In the genomic region with DNA sequence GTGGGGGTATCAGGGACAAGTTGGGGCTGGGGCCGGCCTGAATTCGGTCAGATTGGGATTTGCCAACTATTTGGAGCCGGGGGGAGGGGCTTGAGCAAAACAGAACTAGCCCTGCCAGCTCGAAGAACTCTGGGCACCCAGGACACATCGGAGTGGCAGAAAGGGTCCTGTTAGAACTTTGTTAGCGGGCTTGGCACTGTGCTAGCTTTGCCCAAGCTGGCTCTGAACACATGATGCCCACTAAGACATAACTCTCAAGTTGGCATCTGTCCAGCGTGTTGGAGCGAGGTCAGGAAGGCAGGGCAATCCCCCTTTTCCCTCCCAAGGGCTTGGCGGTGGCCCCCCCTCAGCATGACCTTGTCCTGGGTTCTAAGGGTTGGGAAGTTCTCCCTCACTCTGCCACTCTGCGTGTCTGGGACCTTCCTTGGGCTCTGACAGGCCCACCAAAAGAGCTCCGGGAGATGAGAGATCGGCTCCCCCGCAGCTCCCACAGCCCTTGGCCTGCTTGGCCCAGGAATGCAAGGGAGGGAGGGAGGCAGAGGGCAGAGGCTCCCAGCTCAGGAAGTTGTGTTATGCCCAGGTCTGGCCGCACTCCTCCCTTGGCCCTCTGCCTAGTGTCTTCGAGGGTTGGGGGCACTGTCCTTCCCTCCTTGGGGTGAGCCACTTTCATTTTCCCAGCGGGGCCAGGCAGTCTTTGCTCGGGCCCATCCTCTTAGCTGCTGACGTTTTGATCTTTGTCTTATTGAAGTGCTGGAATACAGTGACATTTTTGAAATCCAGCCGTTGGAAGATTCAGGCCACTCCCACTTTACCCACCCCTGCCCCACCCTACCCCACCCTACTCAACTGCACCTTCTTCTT, we compare ENCODE assay signal across 8 cellular contexts. TPM values are rescaled to one million over a fixed set of nuclear protein-coding genes. Genes with fewer than 3 reads are reported as not detected.
DNase-seq lines count a peak whose midpoint lies in the region; ATAC-seq, FAIRE-seq and TF ChIP-seq lines count a peak whose summit lies in the region.

No MANE protein-coding gene starts in this region.

- H3K9me3 Mint-ChIP-seq in stimulated activated effector memory CD8-positive, alpha-beta T cell treated with anti-CD3 and anti-CD28 coated beads, Interleukin-12 subunit alpha, Interleukin-12 subunit beta, amount 100 ng/mL, for 72 hours: no peaks in the 10 kb centered on the region

- H3K9me3 ChIP-seq in NT2/D1 (ENCODE audit: insufficient read depth, low read length): no peaks in the 10 kb centered on the region

- H3K36me3 ChIP-seq in NT2/D1 (ENCODE audit: insufficient read depth, insufficient read length, low read length) (peaks cover 43% of the 10 kb centered on the region), bronchial epithelial cell (ENCODE audit: control insufficient read depth, insufficient read depth, low read length) (peaks cover 6% of the 10 kb centered on the region)

- peaks cover 75% of the 10 kb centered on the region for H3K36me3 Mint-ChIP-seq in stimulated activated effector memory CD8-positive, alpha-beta T cell treated with anti-CD3 and anti-CD28 coated beads, Interleukin-12 subunit alpha, Interleukin-12 subunit beta, amount 100 ng/mL, for 72 hours

- H3K27me3 ChIP-seq in NT2/D1 (ENCODE audit: insufficient read depth, insufficient read length) (no peaks in the 10 kb centered on the region), bronchial epithelial cell (ENCODE audit: control insufficient read depth, insufficient read depth, low read length) (no peaks in the 10 kb centered on the region)

- ATAC-seq in stimulated activated effector memory CD8-positive, alpha-beta T cell treated with anti-CD3 and anti-CD28 coated beads, Interleukin-12 subunit alpha, Interleukin-12 subunit beta, amount 100 ng/mL, for 72 hours: no peak
- ATAC-seq in GM18909 (IDR thresholded peaks at IDR 0.05; ENCODE audit: poor library complexity, unreplicated experiment): no peak

- H3K27ac Mint-ChIP-seq in stimulated activated effector memory CD8-positive, alpha-beta T cell treated with anti-CD3 and anti-CD28 coated beads, Interleukin-12 subunit alpha, Interleukin-12 subunit beta, amount 100 ng/mL, for 72 hours: peak overlapping the region; percentile 94

- peak overlapping the region; percentile 96 for H3K4me3 ChIP-seq in NT2/D1 (ENCODE audit: insufficient read length, low read depth)
- peak overlapping the region; percentile 100 for H3K4me3 ChIP-seq in bronchial epithelial cell (ENCODE audit: low read depth, low read length)

- H3K4me3 Mint-ChIP-seq in stimulated activated effector memory CD8-positive, alpha-beta T cell treated with anti-CD3 and anti-CD28 coated beads, Interleukin-12 subunit alpha, Interleukin-12 subunit beta, amount 100 ng/mL, for 72 hours: peak overlapping the region; percentile 91

- H3K4me1 Mint-ChIP-seq in stimulated activated effector memory CD8-positive, alpha-beta T cell treated with anti-CD3 and anti-CD28 coated beads, Interleukin-12 subunit alpha, Interleukin-12 subunit beta, amount 100 ng/mL, for 72 hours: peaks cover 63% of the 10 kb centered on the region

- FAIRE-seq in bronchial epithelial cell (lab: Jason Lieb, UNC): no peak

- DNase-seq in DMS79 treated with DMSO at 0.1 percent for 48 hours (lab: John Stamatoyannopoulos, UW) (peak; percentile 40), DMS79 (lab: John Stamatoyannopoulos, UW) (no peak), NT2/D1 (ENCODE audit: low read depth, low spot score) (no peak), bronchial epithelial cell (ENCODE audit: low read depth) (peak; percentile 45), kidney glomerular epithelial cell (lab: John Stamatoyannopoulos, UW) (peak; percentile 75), NCI-H2107 treated with DMSO at 0.1 percent for 48 hours (lab: John Stamatoyannopoulos, UW; ENCODE audit: unreplicated experiment) (no peak)
- no peak for DNase-seq in stimulated activated effector memory CD8-positive, alpha-beta T cell treated with anti-CD3 and anti-CD28 coated beads, Interleukin-12 subunit alpha, Interleukin-12 subunit beta, amount 100 ng/mL, for 72 hours (ENCODE audit: low spot score in 2 of 2)

- peak overlapping the region; percentile 100 for H3K9ac ChIP-seq in NT2/D1 (ENCODE audit: insufficient read length, low read depth)

- no peak for TF ChIP-seq CTCF in bronchial epithelial cell (IDR thresholded peaks at IDR 0.05; ENCODE audit: insufficient read depth, low read length, severe bottlenecking)

- H3K4me1 ChIP-seq in NT2/D1 (ENCODE audit: insufficient read depth, insufficient read length): peaks cover 36% of the 10 kb centered on the region

RNA-seq across cellular contexts. Expression of a gene that starts 1.2 kb away (rescaled TPM):
- 561 and 638 TPM in 2 replicates for total RNA-seq in bronchial epithelial cell

RNA-seq across cellular contexts. Expression of a gene that starts 33.5 kb away (rescaled TPM):
- 0.13 and 0.53 TPM in 2 replicates for total RNA-seq in bronchial epithelial cell

RNA-seq across cellular contexts. Expression of a gene that starts 37.6 kb away (rescaled TPM):
- total RNA-seq in bronchial epithelial cell: 1.8 and 16.9 TPM in 2 replicates

RNA-seq across cellular contexts. Expression of a gene that starts 54.8 kb away (rescaled TPM):
- total RNA-seq in bronchial epithelial cell: 30.3 and 83.7 TPM in 2 replicates

Comparison
In these comparisons a context has a peak if more than half of its experiments do, and no peak if none do; other contexts are left out.
1. DNase-seq: peak in DMS79 treated with DMSO at 0.1 percent for 48 hours (single experiment), bronchial epithelial cell (single experiment) and kidney glomerular epithelial cell (single experiment); none in DMS79 (single experiment), NT2/D1 (single experiment), stimulated activated effector memory CD8-positive, alpha-beta T cell treated with anti-CD3 and anti-CD28 coated beads, Interleukin-12 subunit alpha, Interleukin-12 subunit beta, amount 100 ng/mL, for 72 hours (0 of 2) and NCI-H2107 treated with DMSO at 0.1 percent for 48 hours (single experiment).